Comparison of ENCODE assay signal across 1 cellular context in genomic region chr15:23424111-23424904, GRCh38.
TF ChIP-seq lines count a peak whose summit lies in the region.

No MANE protein-coding gene starts in this region.

TF ChIP-seq in HepG2, 621 proteins besides CTCF, POLR2A, EP300 and RAD21 (continued from another document):
- no peak for TF ChIP-seq YY1 (IDR thresholded peaks at IDR 0.05; ENCODE audit: insufficient read depth, insufficient replicate concordance, low read depth, low read length)
TF ChIP-seq in HepG2: peak in this region for 1.
